Comparison of ENCODE assay signal across 8 cellular contexts in genomic region chr17:78840780-78841611, GRCh38. TPM values are rescaled to one million over a fixed set of nuclear protein-coding genes. Genes with fewer than 3 reads are reported as not detected.
DNase-seq lines count a peak whose midpoint lies in the region; ATAC-seq lines count a peak whose summit lies in the region.

TSS of gene USP36 (minus strand) at chr17:78840814. CDS start at chr17:78836363, 4,451 bp downstream.

- H3K9ac ChIP-seq in BLaER1 treated with 17β-estradiol and CSF1 and Interleukin-3, amounts not matched to agents 10 nM and 100 nM: peak within 1 kb of the TSS; percentile 90 to 99 (median 95)

- H3K4me2 ChIP-seq in BLaER1 treated with 17β-estradiol and CSF1 and Interleukin-3, amounts not matched to agents 10 nM and 100 nM: peak within 1 kb of the TSS; percentile 89 to 98 (median 95)

- H4K20me1 ChIP-seq in BLaER1 treated with 17β-estradiol and CSF1 and Interleukin-3, amounts not matched to agents 10 nM and 100 nM: peaks cover 10 to 45% (median 40%) of the 10 kb centered on the region in 11 experiments; a peak in 21 of 22 replicates

- peak within 1 kb of the TSS; percentile 90 to 97 (median 95) for H3K27ac ChIP-seq in BLaER1 treated with 17β-estradiol and CSF1 and Interleukin-3, amounts not matched to agents 10 nM and 100 nM

- H3K9me3 ChIP-seq in BLaER1 treated with 17β-estradiol and CSF1 and Interleukin-3, amounts not matched to agents 10 nM and 100 nM (replicated peaks in 1 of 11): no peaks in the 10 kb centered on the region

- H3K36me3 ChIP-seq in BLaER1 treated with 17β-estradiol and CSF1 and Interleukin-3, amounts not matched to agents 10 nM and 100 nM: peaks cover 25 to 29% (median 27%) of the 10 kb centered on the region in 11 experiments

- ATAC-seq in GM19351 (IDR thresholded peaks at IDR 0.05; ENCODE audit: unreplicated experiment) (peak; percentile 84), HG03521 (IDR thresholded peaks at IDR 0.05; ENCODE audit: unreplicated experiment) (peak; percentile 88), left lobe of liver (peak; percentile 91)

- peaks cover 32 to 55% (median 43%) of the 10 kb centered on the region in 10 experiments for H3K4me1 ChIP-seq in BLaER1 treated with 17β-estradiol and CSF1 and Interleukin-3, amounts not matched to agents 10 nM and 100 nM

- DNase-seq in NCI-H748 (lab: John Stamatoyannopoulos, UW; ENCODE audit: unreplicated experiment) (peak; percentile 98), dedifferentiated amniotic fluid mesenchymal stem cell (ENCODE audit: extremely low spot score) (peak; percentile 99), left lobe of liver (ENCODE audit: low spot score) (peak; percentile 100)
- peak; percentile 100 for DNase-seq in activated CD4-positive, alpha-beta T cell treated with anti-CD3 and anti-CD28 coated beads, Interleukin-2, amount 50 U/mL, for 1 hour
- peak; percentile 100 for DNase-seq in stimulated activated CD4-positive, alpha-beta T cell treated with anti-CD3 and anti-CD28 coated beads, Interleukin-2, amount 100 ng/mL, for 4 hours (ENCODE audit: low read depth)

- peak within 1 kb of the TSS; percentile 79 to 97 (median 92) for H3K4me3 ChIP-seq in BLaER1 treated with 17β-estradiol and CSF1 and Interleukin-3, amounts not matched to agents 10 nM and 100 nM

- H3K27me3 ChIP-seq in BLaER1 treated with 17β-estradiol and CSF1 and Interleukin-3, amounts not matched to agents 10 nM and 100 nM: no peaks in the 10 kb centered on the region

RNA-seq across cellular contexts. Expression of gene USP36, which starts in this region (rescaled TPM):
- 21.8 TPM for total RNA-seq in left lobe of liver

Comparison
In these comparisons a context has a peak if more than half of its experiments do, and no peak if none do; other contexts are left out.
1. Peak in every context shown above with its lines: DNase-seq, ATAC-seq, H3K4me3 ChIP-seq and H3K27ac ChIP-seq.